In genomic region chr19:50669319-50670101, GRCh38 we compare ENCODE assay signal across 8 cellular contexts. TPM values are rescaled to one million over a fixed set of nuclear protein-coding genes. Genes with fewer than 3 reads are reported as not detected.
DNase-seq lines count a peak whose midpoint lies in the region; ATAC-seq and TF ChIP-seq lines count a peak whose summit lies in the region.

No MANE protein-coding gene starts in this region.

- 58% methylated on average over 8 of the region's 23 CpGs; no CpG with 5 or more reads in 1 of the 2 experiments for WGBS in IMR-90 (ENCODE audit: extremely low coverage in 2 of 2, insufficient read length in 1 of 2), 2 experiments
- 62 to 68% methylated on average over 15 to 23 of the region's 23 CpGs for WGBS in endodermal cell (ENCODE audit: insufficient coverage in 1 of 2, insufficient read length in 1 of 2), 2 experiments

- H2AK5ac ChIP-seq in IMR-90 (ENCODE audit: low read depth, low read length): no peak overlapping the region

- TF ChIP-seq CTCF in IMR-90 (conservative IDR thresholded peaks at IDR 0.05; ENCODE audit: low read depth, low read length) (peak; percentile 75), WTC11 (IDR thresholded peaks at IDR 0.05) (peak; percentile 95), endodermal cell (conservative IDR thresholded peaks at IDR 0.05) (peak; percentile 88), progenitor cell of endocrine pancreas (IDR thresholded peaks at IDR 0.05; ENCODE audit: unreplicated experiment) (peak; percentile 81)

- H2BK20ac ChIP-seq in IMR-90 (ENCODE audit: low read depth, low read length): no peak overlapping the region

- H3K79me1 ChIP-seq in IMR-90 (ENCODE audit: low read depth in 1 of 2, low read length in 2 of 2): no peaks in the 10 kb centered on the region

- DNase-seq in D341Med (ENCODE audit: low spot score): peak; percentile 64
- DNase-seq in IMR-90: peak; percentile 15
- DNase-seq in WTC11 (ENCODE audit: low spot score): no peak
- DNase-seq in endodermal cell: peak; percentile 71
- DNase-seq in progenitor cell of endocrine pancreas (ENCODE audit: low spot score, unreplicated experiment): no peak
- no peak for DNase-seq in OCI-M2 (lab: John Stamatoyannopoulos, UW; ENCODE audit: unreplicated experiment)

- H3K27me3 Mint-ChIP-seq in WTC11 (ENCODE audit: low read depth) (peaks cover 86% of the 10 kb centered on the region), endodermal cell (ENCODE audit: insufficient read depth) (peaks cover 88% of the 10 kb centered on the region), progenitor cell of endocrine pancreas (peaks cover 60% of the 10 kb centered on the region)

- BruUV-seq in IMR-90 (replicated peaks; lab: Mats Ljungman, UMichigan): no TSS peak

- no peak for TF ChIP-seq POLR2A in IMR-90 (IDR thresholded peaks at IDR 0.05; ENCODE audit: low read depth, low read length)

- no peak overlapping the region for H3K56ac ChIP-seq in IMR-90 (ENCODE audit: extremely low read depth, insufficient read depth, low read length)

- no peak overlapping the region for H3K9ac ChIP-seq in IMR-90 (ENCODE audit: low read depth, low read length)
- no peak overlapping the region for H3K9ac ChIP-seq in endodermal cell (ENCODE audit: extremely low read depth, low read length, poor library complexity, severe bottlenecking)

- no peak overlapping the region for H3K4ac ChIP-seq in IMR-90 (ENCODE audit: low read depth, low read length)

- H3K4me3 ChIP-seq in IMR-90 (ENCODE audit: insufficient read depth, low read depth, low read length) (no peak overlapping the region), endodermal cell (ENCODE audit: low read length) (no peak overlapping the region)

- no peak overlapping the region for H4K5ac ChIP-seq in IMR-90 (ENCODE audit: low read depth, low read length)

- dilution Hi-C loops in IMR-90 (cut with HindIII; ENCODE audit: low sequenced_read_pairs, unreplicated experiment): no loop called here

- H3K36me3 Mint-ChIP-seq in WTC11: no peaks in the 10 kb centered on the region
- no peaks in the 10 kb centered on the region for H3K36me3 Mint-ChIP-seq in endodermal cell (ENCODE audit: low read depth)
- H3K36me3 Mint-ChIP-seq in progenitor cell of endocrine pancreas (ENCODE audit: insufficient read depth): no peaks in the 10 kb centered on the region

- H3K23ac ChIP-seq in IMR-90 (ENCODE audit: low read depth, low read length): no peak overlapping the region

- H3K4me1 ChIP-seq in IMR-90 (ENCODE audit: control insufficient read depth, insufficient read depth, low read length) (peaks cover 2% of the 10 kb centered on the region), endodermal cell (ENCODE audit: control insufficient read depth, insufficient read depth, low read length) (no peaks in the 10 kb centered on the region)

- H3K27me3 ChIP-seq in IMR-90 (ENCODE audit: control insufficient read depth, insufficient read depth, low read length): peaks cover 57% of the 10 kb centered on the region
- H3K27me3 ChIP-seq in endodermal cell (ENCODE audit: control insufficient read depth, insufficient read depth, low read length, poor library complexity, severe bottlenecking): peaks cover 31% of the 10 kb centered on the region

- intact Hi-C loops in IMR-90 (cut with micrococcal nuclease): loop anchor here (1.0 kb wide), 2 partner anchors 114 to 253 kb away; no protein-coding TSS in a partner anchor

- H3K4me3 Mint-ChIP-seq in WTC11: peak overlapping the region; percentile 47
- H3K4me3 Mint-ChIP-seq in endodermal cell: no peak overlapping the region
- H3K4me3 Mint-ChIP-seq in progenitor cell of endocrine pancreas (ENCODE audit: low read depth): no peak overlapping the region

- no peak overlapping the region for H3K14ac ChIP-seq in IMR-90 (replicated peaks; ENCODE audit: low read depth, low read length)

- H3K4me2 ChIP-seq in IMR-90 (ENCODE audit: low read depth, low read length): no peak overlapping the region

- H4K8ac ChIP-seq in IMR-90 (ENCODE audit: low read depth in 2 of 2, low read length in 2 of 2): no peak overlapping the region

- no peak overlapping the region for H4K91ac ChIP-seq in IMR-90 (ENCODE audit: insufficient read depth, low read depth, low read length)

- no peak overlapping the region for H3K18ac ChIP-seq in IMR-90 (ENCODE audit: low read depth, low read length)

- no peaks in the 10 kb centered on the region for H3K9me3 ChIP-seq in IMR-90 (ENCODE audit: control insufficient read depth, insufficient read depth, low read length)
- no peaks in the 10 kb centered on the region for H3K9me3 ChIP-seq in endodermal cell (ENCODE audit: control insufficient read depth, low read length)

- in situ Hi-C loops in IMR-90 (cut with MboI; ENCODE audit: low sequenced_read_pairs): no loop called here

- no peak overlapping the region for H2AFZ ChIP-seq in IMR-90 (replicated peaks; ENCODE audit: low read length, poor library complexity)

- H3K9me3 Mint-ChIP-seq in WTC11: no peaks in the 10 kb centered on the region
- no peaks in the 10 kb centered on the region for H3K9me3 Mint-ChIP-seq in endodermal cell
- no peaks in the 10 kb centered on the region for H3K9me3 Mint-ChIP-seq in progenitor cell of endocrine pancreas (ENCODE audit: low read depth)

- no peak overlapping the region for H2BK15ac ChIP-seq in IMR-90 (ENCODE audit: low read depth, low read length)

- H2BK120ac ChIP-seq in IMR-90 (ENCODE audit: low read depth, low read length): no peak overlapping the region

- H3K27ac ChIP-seq in IMR-90 (ENCODE audit: insufficient read depth, low read length) (no peak overlapping the region), endodermal cell (ENCODE audit: low read depth, low read length) (no peak overlapping the region)

- H2BK5ac ChIP-seq in IMR-90 (ENCODE audit: low read depth, low read length, poor library complexity, severe bottlenecking): no peak overlapping the region

- no peaks in the 10 kb centered on the region for H3K36me3 ChIP-seq in IMR-90 (ENCODE audit: control insufficient read depth, insufficient read depth, low read length)
- no peaks in the 10 kb centered on the region for H3K36me3 ChIP-seq in endodermal cell (ENCODE audit: control insufficient read depth, insufficient read depth, low read length)

- no peak overlapping the region for H2AK9ac ChIP-seq in IMR-90 (replicated peaks; ENCODE audit: low read depth, low read length, poor library complexity)

- H3K9me1 ChIP-seq in IMR-90 (ENCODE audit: insufficient read depth, low read length): no peaks in the 10 kb centered on the region

- peak; percentile 56 for TF ChIP-seq RAD21 in IMR-90 (IDR thresholded peaks at IDR 0.05; ENCODE audit: low read length)

- CTCF ChIA-PET in IMR-90 (lab: Yijun Ruan, JAX) (interaction anchor here (0.7 to 1.1 kb wide), 8 partner anchors 11 to 252 kb away, joined by 3 to 8 read pairs (median 3); no protein-coding TSS in a partner anchor), WTC11 (lab: Charles Lee) (interaction anchor here (0.6 to 1.9 kb wide), 29 partner anchors 10 to 349 kb away, joined by 3 to 13 read pairs (median 4); partner anchors contain the start of gene C19orf81)

- H4K20me1 ChIP-seq in IMR-90 (ENCODE audit: insufficient read depth, low read length): 0 out of 2 replicates have a peak, but pooled peaks cover 3% of the 10 kb centered on the region

- POLR2A ChIA-PET in IMR-90 (lab: Charles Lee; ENCODE audit: unreplicated experiment) (no interaction called here), WTC11 (lab: Charles Lee) (interaction anchor here (0.5 to 1.5 kb wide), 2 partner anchors 11 to 26 kb away, joined by 4 to 6 read pairs; no protein-coding TSS in a partner anchor)

- H3K27ac Mint-ChIP-seq in WTC11 (no peak overlapping the region), endodermal cell (no peak overlapping the region), progenitor cell of endocrine pancreas (no peak overlapping the region)

- H3K4me1 Mint-ChIP-seq in WTC11 (peaks cover 23% of the 10 kb centered on the region), endodermal cell (peaks cover 3% of the 10 kb centered on the region), progenitor cell of endocrine pancreas (ENCODE audit: low read depth) (peaks cover 2% of the 10 kb centered on the region)

- peak; percentile 64 for ATAC-seq in IMR-90 (ENCODE audit: low read depth)
- no peak for ATAC-seq in WTC11
- ATAC-seq in GM18520 (IDR thresholded peaks at IDR 0.05; ENCODE audit: unreplicated experiment): no peak
- ATAC-seq in HG03439 (IDR thresholded peaks at IDR 0.05; ENCODE audit: unreplicated experiment): no peak

RNA-seq across cellular contexts. Expression of gene C19orf81, which starts 20.3 kb away (rescaled TPM):
- not detected in 2 replicates for total RNA-seq in IMR-90 (2012; rRNA removed)
- polyA plus RNA-seq in IMR-90 (2012; rRNA removed): 0.31 and 1.1 TPM in 2 replicates
- polyA plus RNA-seq in IMR-90 (2012; cell fraction: cytosol; rRNA removed): 0.70 and 0.97 TPM in 2 replicates
- 0.83 TPM in 1 of 2 replicates, not detected in the other for polyA plus RNA-seq in IMR-90 (2012; cell fraction: nucleus; rRNA removed; ENCODE audit: low replicate concordance)
- 22.4 to 24.5 TPM (median 22.9 TPM) in 3 replicates for total RNA-seq in WTC11 (2021)
- total RNA-seq in endodermal cell: 10 to 100 TPM; 11.3 to 26.8 TPM
- polyA plus RNA-seq in endodermal cell (2013, experiment 1 of 2): 5.3 TPM
- polyA plus RNA-seq in endodermal cell (2013, experiment 2 of 2): 1.7 TPM
- total RNA-seq in progenitor cell of endocrine pancreas: 5.6 and 8.6 TPM in 2 replicates

RNA-seq across cellular contexts. Expression of gene SYT3, which starts 29.8 kb away (rescaled TPM):
- not detected in 2 replicates for total RNA-seq in IMR-90 (2012; rRNA removed)
- polyA plus RNA-seq in IMR-90 (2012; rRNA removed): 0.05 TPM in 1 of 2 replicates, not detected in the other
- 0.07 and 0.12 TPM in 2 replicates for polyA plus RNA-seq in IMR-90 (2012; cell fraction: cytosol; rRNA removed)
- polyA plus RNA-seq in IMR-90 (2012; cell fraction: nucleus; rRNA removed; ENCODE audit: low replicate concordance): 0.06 and 0.10 TPM in 2 replicates
- total RNA-seq in WTC11 (2021): 14.6 to 21.7 TPM (median 20.1 TPM) in 3 replicates
- total RNA-seq in endodermal cell: 1 to 10 TPM; 1.7 to 1.9 TPM
- 2.7 TPM for polyA plus RNA-seq in endodermal cell (2013, experiment 1 of 2)
- polyA plus RNA-seq in endodermal cell (2013, experiment 2 of 2): 1.7 TPM
- total RNA-seq in progenitor cell of endocrine pancreas: 0.91 and 1.8 TPM in 2 replicates

RNA-seq across cellular contexts. Expression of gene SHANK1, which starts 50.1 kb away (rescaled TPM):
- total RNA-seq in IMR-90 (2012; rRNA removed) (4.7 and 6.1 TPM in 2 replicates), WTC11 (2021) (3.9 to 8.7 TPM (median 5.0 TPM) in 3 replicates), endodermal cell (1 to 10 TPM; 1.6 to 1.9 TPM), progenitor cell of endocrine pancreas (0.20 and 0.36 TPM in 2 replicates)
- polyA plus RNA-seq in IMR-90 (2012; rRNA removed): 6.7 and 7.6 TPM in 2 replicates
- polyA plus RNA-seq in IMR-90 (2012; cell fraction: cytosol; rRNA removed): 3.5 and 7.3 TPM in 2 replicates
- polyA plus RNA-seq in IMR-90 (2012; cell fraction: nucleus; rRNA removed; ENCODE audit: low replicate concordance): 20.6 and 30.1 TPM in 2 replicates
- polyA plus RNA-seq in endodermal cell (2013, experiment 1 of 2): 11.3 TPM
- polyA plus RNA-seq in endodermal cell (2013, experiment 2 of 2): 9.8 TPM

RNA-seq across cellular contexts. Expression of gene CLEC11A, which starts 53.7 kb away (rescaled TPM):
- total RNA-seq in IMR-90 (2012; rRNA removed) (17.0 and 19.2 TPM in 2 replicates), WTC11 (2021) (7.6 to 9.5 TPM (median 8.2 TPM) in 3 replicates), endodermal cell (1 to 10 TPM; 4.0 to 6.2 TPM), progenitor cell of endocrine pancreas (4.7 and 5.4 TPM in 2 replicates)
- polyA plus RNA-seq in IMR-90 (2012; rRNA removed): 152 and 223 TPM in 2 replicates
- 190 and 348 TPM in 2 replicates for polyA plus RNA-seq in IMR-90 (2012; cell fraction: cytosol; rRNA removed)
- 394 and 1,182 TPM in 2 replicates for polyA plus RNA-seq in IMR-90 (2012; cell fraction: nucleus; rRNA removed; ENCODE audit: low replicate concordance)
- 5.2 TPM for polyA plus RNA-seq in endodermal cell (2013, experiment 1 of 2)
- 4.8 TPM for polyA plus RNA-seq in endodermal cell (2013, experiment 2 of 2)

Comparison
In these comparisons a context has a peak if more than half of its experiments do, and no peak if none do; other contexts are left out.
1. DNase-seq: peak in D341Med (single experiment), IMR-90 (single experiment) and endodermal cell (single experiment); none in WTC11 (single experiment), progenitor cell of endocrine pancreas (single experiment) and OCI-M2 (single experiment).
2. Peak in every context shown above with its lines, with median percentiles within 50 percentile points of each other: CTCF ChIP-seq.